In the genomic region with DNA sequence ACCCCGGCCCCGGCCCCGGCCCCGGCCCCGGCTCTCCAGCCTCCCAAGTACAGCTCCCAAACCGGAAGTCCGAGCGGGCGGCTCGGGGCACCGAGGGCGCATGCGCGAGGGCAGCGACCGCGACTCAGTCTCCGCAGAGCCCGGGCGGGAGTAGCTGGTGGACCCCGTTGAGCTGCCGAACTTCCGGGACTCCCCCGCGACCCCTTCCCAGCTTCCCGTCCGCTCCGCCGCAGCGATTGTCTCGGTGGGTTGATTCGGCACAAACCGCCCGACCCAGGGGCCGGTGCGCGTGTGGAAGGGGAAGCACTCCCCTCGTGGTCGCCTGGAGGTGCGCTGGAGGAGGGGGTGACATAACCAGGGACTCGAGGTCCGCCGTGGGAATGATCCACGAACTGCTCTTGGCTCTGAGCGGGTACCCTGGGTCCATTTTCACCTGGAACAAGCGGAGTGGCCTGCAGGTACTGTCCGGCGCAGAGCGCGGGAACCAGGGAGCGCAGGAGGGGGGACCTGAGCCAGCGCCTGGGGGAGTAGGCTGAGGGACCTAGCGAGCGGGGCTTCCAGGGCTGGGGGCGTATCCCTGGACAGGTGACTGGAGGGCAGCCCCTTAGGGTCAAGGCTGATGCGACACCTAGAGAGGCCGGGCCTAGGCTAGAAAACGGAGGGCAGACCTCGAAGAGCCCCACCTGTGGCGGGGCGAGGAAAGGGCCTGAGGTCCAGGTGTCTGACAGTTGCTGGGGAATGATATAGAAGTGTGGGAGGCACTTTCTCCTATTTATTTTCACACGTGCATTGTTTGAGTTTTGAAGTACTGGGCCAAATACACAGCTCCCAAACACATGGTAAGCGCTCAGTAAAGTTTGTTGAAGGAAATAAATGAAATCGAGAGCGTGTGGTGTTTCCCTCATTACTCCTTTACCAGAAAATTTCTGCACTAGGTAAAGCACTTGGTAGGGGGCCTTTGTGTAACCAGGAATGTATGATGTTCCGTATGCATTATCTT, we compare ENCODE assay signal across 1 cellular context.
TF ChIP-seq lines count a peak whose summit lies in the region.

A gene with protein sequence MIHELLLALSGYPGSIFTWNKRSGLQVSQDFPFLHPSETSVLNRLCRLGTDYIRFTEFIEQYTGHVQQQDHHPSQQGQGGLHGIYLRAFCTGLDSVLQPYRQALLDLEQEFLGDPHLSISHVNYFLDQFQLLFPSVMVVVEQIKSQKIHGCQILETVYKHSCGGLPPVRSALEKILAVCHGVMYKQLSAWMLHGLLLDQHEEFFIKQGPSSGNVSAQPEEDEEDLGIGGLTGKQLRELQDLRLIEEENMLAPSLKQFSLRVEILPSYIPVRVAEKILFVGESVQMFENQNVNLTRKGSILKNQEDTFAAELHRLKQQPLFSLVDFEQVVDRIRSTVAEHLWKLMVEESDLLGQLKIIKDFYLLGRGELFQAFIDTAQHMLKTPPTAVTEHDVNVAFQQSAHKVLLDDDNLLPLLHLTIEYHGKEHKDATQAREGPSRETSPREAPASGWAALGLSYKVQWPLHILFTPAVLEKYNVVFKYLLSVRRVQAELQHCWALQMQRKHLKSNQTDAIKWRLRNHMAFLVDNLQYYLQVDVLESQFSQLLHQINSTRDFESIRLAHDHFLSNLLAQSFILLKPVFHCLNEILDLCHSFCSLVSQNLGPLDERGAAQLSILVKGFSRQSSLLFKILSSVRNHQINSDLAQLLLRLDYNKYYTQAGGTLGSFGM (plus strand): TSS at position 127 of the 1,000 bp plus-strand sequence. CDS start 254 bp downstream, at position 381.
A gene (minus strand): TSS at position 69 of the 1,000 bp plus-strand sequence. CDS start 1,130 bp downstream, outside the sequence.

TF ChIP-seq in K562, 482 proteins besides CTCF, POLR2A, EP300 and RAD21 (continued from another document and continues in another):
- TF ChIP-seq, protein P1, sequence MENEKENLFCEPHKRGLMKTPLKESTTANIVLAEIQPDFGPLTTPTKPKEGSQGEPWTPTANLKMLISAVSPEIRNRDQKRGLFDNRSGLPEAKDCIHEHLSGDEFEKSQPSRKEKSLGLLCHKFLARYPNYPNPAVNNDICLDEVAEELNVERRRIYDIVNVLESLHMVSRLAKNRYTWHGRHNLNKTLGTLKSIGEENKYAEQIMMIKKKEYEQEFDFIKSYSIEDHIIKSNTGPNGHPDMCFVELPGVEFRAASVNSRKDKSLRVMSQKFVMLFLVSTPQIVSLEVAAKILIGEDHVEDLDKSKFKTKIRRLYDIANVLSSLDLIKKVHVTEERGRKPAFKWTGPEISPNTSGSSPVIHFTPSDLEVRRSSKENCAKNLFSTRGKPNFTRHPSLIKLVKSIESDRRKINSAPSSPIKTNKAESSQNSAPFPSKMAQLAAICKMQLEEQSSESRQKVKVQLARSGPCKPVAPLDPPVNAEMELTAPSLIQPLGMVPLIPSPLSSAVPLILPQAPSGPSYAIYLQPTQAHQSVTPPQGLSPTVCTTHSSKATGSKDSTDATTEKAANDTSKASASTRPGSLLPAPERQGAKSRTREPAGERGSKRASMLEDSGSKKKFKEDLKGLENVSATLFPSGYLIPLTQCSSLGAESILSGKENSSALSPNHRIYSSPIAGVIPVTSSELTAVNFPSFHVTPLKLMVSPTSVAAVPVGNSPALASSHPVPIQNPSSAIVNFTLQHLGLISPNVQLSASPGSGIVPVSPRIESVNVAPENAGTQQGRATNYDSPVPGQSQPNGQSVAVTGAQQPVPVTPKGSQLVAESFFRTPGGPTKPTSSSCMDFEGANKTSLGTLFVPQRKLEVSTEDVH (IDR thresholded peaks at IDR 0.05; ENCODE audit: low read depth, partially characterized antibody) = peak; percentile 77
- TF ChIP-seq, protein P2, sequence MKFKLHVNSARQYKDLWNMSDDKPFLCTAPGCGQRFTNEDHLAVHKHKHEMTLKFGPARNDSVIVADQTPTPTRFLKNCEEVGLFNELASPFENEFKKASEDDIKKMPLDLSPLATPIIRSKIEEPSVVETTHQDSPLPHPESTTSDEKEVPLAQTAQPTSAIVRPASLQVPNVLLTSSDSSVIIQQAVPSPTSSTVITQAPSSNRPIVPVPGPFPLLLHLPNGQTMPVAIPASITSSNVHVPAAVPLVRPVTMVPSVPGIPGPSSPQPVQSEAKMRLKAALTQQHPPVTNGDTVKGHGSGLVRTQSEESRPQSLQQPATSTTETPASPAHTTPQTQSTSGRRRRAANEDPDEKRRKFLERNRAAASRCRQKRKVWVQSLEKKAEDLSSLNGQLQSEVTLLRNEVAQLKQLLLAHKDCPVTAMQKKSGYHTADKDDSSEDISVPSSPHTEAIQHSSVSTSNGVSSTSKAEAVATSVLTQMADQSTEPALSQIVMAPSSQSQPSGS (CRISPR knock-in tag; IDR thresholded peaks at IDR 0.05) = no peak; the same call in 1 of the 2 replicates
- TF ChIP-seq, protein P3, sequence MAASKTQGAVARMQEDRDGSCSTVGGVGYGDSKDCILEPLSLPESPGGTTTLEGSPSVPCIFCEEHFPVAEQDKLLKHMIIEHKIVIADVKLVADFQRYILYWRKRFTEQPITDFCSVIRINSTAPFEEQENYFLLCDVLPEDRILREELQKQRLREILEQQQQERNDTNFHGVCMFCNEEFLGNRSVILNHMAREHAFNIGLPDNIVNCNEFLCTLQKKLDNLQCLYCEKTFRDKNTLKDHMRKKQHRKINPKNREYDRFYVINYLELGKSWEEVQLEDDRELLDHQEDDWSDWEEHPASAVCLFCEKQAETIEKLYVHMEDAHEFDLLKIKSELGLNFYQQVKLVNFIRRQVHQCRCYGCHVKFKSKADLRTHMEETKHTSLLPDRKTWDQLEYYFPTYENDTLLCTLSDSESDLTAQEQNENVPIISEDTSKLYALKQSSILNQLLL (CRISPR knock-in tag; IDR thresholded peaks at IDR 0.05; ENCODE audit: borderline replicate concordance) = no peak
- TF ChIP-seq ARID2 (IDR thresholded peaks at IDR 0.05) = no peak
- no peak for TF ChIP-seq SREBF1 (IDR thresholded peaks at IDR 0.05; ENCODE audit: borderline replicate concordance, low read depth, low read length)
- no peak for TF ChIP-seq POLR2AphosphoS2 (IDR thresholded peaks at IDR 0.05; ENCODE audit: low read length)
- no peak for TF ChIP-seq ZNF764 (CRISPR knock-in tag; IDR thresholded peaks at IDR 0.05; ENCODE audit: low read depth)
- no peak for TF ChIP-seq GATAD2A (IDR thresholded peaks at IDR 0.05)
- TF ChIP-seq, protein P4, sequence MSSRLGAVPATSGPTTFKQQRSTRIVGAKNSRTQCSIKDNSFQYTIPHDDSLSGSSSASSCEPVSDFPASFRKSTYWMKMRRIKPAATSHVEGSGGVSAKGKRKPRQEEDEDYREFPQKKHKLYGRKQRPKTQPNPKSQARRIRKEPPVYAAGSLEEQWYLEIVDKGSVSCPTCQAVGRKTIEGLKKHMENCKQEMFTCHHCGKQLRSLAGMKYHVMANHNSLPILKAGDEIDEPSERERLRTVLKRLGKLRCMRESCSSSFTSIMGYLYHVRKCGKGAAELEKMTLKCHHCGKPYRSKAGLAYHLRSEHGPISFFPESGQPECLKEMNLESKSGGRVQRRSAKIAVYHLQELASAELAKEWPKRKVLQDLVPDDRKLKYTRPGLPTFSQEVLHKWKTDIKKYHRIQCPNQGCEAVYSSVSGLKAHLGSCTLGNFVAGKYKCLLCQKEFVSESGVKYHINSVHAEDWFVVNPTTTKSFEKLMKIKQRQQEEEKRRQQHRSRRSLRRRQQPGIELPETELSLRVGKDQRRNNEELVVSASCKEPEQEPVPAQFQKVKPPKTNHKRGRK (tag; IDR thresholded peaks at IDR 0.05) = no peak
- no peak for TF ChIP-seq BRF1 (IDR thresholded peaks at IDR 0.05; ENCODE audit: borderline replicate concordance, extremely low read depth, insufficient read length)
- no peak for TF ChIP-seq SNIP1 (IDR thresholded peaks at IDR 0.05; ENCODE audit: low read depth)
- TF ChIP-seq ZNF584 (CRISPR knock-in tag; IDR thresholded peaks at IDR 0.05; ENCODE audit: low read depth) = no peak
- TF ChIP-seq ATF7 (IDR thresholded peaks at IDR 0.05) = 0 out of 2 replicates have a peak, but pooled peaks have one; percentile 42
- TF ChIP-seq SP2 (IDR thresholded peaks at IDR 0.05; ENCODE audit: extremely low read depth, low read depth, low read length, poor library complexity, severe bottlenecking) = peak; percentile 22
- TF ChIP-seq CC2D1A (IDR thresholded peaks at IDR 0.05) = peak; percentile 34; the same call in 1 of the 2 replicates
- TF ChIP-seq, protein P5, sequence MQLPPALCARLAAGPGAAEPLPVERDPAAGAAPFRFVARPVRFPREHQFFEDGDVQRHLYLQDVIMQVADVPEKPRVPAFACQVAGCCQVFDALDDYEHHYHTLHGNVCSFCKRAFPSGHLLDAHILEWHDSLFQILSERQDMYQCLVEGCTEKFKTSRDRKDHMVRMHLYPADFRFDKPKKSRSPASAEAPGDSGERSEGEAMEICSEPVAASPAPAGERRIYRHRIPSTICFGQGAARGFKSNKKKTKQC (CRISPR knock-in tag; IDR thresholded peaks at IDR 0.05) = peak; percentile 51; the same call in 1 of the 2 replicates
- TF ChIP-seq ZNF146 (CRISPR knock-in tag; IDR thresholded peaks at IDR 0.05; ENCODE audit: unreplicated experiment) = no peak
- peak; percentile 53 for TF ChIP-seq NR2C1 (IDR thresholded peaks at IDR 0.05)
- TF ChIP-seq NR2C1 (tag; IDR thresholded peaks at IDR 0.05) = no peak
- TF ChIP-seq, protein P6, sequence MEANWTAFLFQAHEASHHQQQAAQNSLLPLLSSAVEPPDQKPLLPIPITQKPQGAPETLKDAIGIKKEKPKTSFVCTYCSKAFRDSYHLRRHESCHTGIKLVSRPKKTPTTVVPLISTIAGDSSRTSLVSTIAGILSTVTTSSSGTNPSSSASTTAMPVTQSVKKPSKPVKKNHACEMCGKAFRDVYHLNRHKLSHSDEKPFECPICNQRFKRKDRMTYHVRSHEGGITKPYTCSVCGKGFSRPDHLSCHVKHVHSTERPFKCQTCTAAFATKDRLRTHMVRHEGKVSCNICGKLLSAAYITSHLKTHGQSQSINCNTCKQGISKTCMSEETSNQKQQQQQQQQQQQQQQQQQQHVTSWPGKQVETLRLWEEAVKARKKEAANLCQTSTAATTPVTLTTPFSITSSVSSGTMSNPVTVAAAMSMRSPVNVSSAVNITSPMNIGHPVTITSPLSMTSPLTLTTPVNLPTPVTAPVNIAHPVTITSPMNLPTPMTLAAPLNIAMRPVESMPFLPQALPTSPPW (CRISPR knock-in tag; IDR thresholded peaks at IDR 0.05) = peak; percentile 29; the same call in 1 of the 2 replicates
- 0 out of 2 replicates have a peak, but pooled peaks have one; percentile 30 for TF ChIP-seq KLF1 (tag; IDR thresholded peaks at IDR 0.05)
- peak; percentile 40; the same call in 1 of the 2 replicates for TF ChIP-seq TEAD4 (IDR thresholded peaks at IDR 0.05; ENCODE audit: low read length)
- no peak for TF ChIP-seq TEAD4 (CRISPR knock-in tag; IDR thresholded peaks at IDR 0.05; ENCODE audit: borderline replicate concordance)
- TF ChIP-seq, protein P7, sequence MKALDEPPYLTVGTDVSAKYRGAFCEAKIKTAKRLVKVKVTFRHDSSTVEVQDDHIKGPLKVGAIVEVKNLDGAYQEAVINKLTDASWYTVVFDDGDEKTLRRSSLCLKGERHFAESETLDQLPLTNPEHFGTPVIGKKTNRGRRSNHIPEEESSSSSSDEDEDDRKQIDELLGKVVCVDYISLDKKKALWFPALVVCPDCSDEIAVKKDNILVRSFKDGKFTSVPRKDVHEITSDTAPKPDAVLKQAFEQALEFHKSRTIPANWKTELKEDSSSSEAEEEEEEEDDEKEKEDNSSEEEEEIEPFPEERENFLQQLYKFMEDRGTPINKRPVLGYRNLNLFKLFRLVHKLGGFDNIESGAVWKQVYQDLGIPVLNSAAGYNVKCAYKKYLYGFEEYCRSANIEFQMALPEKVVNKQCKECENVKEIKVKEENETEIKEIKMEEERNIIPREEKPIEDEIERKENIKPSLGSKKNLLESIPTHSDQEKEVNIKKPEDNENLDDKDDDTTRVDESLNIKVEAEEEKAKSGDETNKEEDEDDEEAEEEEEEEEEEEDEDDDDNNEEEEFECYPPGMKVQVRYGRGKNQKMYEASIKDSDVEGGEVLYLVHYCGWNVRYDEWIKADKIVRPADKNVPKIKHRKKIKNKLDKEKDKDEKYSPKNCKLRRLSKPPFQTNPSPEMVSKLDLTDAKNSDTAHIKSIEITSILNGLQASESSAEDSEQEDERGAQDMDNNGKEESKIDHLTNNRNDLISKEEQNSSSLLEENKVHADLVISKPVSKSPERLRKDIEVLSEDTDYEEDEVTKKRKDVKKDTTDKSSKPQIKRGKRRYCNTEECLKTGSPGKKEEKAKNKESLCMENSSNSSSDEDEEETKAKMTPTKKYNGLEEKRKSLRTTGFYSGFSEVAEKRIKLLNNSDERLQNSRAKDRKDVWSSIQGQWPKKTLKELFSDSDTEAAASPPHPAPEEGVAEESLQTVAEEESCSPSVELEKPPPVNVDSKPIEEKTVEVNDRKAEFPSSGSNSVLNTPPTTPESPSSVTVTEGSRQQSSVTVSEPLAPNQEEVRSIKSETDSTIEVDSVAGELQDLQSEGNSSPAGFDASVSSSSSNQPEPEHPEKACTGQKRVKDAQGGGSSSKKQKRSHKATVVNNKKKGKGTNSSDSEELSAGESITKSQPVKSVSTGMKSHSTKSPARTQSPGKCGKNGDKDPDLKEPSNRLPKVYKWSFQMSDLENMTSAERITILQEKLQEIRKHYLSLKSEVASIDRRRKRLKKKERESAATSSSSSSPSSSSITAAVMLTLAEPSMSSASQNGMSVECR (CRISPR knock-in tag; IDR thresholded peaks at IDR 0.05) = peak; percentile 78
- 0 out of 2 replicates have a peak, but pooled peaks have one; percentile 18 for TF ChIP-seq CBX1 (IDR thresholded peaks at IDR 0.05; ENCODE audit: low read depth)
- no peak for TF ChIP-seq DDX20 (tag; IDR thresholded peaks at IDR 0.05; ENCODE audit: low read depth)
- TF ChIP-seq ZEB2 (IDR thresholded peaks at IDR 0.05) = peak; percentile 74
- TF ChIP-seq HLTF (IDR thresholded peaks at IDR 0.05) = 0 out of 2 replicates have a peak, but pooled peaks have one; percentile 33
- no peak for TF ChIP-seq HNRNPH1 (optimal IDR thresholded peaks at IDR 0.05; ENCODE audit: low read depth, low read length)
- TF ChIP-seq, protein P8, sequence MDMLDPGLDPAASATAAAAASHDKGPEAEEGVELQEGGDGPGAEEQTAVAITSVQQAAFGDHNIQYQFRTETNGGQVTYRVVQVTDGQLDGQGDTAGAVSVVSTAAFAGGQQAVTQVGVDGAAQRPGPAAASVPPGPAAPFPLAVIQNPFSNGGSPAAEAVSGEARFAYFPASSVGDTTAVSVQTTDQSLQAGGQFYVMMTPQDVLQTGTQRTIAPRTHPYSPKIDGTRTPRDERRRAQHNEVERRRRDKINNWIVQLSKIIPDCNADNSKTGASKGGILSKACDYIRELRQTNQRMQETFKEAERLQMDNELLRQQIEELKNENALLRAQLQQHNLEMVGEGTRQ (CRISPR knock-in tag; IDR thresholded peaks at IDR 0.05) = no peak
- TF ChIP-seq, protein P9, sequence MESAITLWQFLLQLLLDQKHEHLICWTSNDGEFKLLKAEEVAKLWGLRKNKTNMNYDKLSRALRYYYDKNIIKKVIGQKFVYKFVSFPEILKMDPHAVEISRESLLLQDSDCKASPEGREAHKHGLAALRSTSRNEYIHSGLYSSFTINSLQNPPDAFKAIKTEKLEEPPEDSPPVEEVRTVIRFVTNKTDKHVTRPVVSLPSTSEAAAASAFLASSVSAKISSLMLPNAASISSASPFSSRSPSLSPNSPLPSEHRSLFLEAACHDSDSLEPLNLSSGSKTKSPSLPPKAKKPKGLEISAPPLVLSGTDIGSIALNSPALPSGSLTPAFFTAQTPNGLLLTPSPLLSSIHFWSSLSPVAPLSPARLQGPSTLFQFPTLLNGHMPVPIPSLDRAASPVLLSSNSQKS (CRISPR knock-in tag; IDR thresholded peaks at IDR 0.05) = no peak
